8 cellular contexts compared by ENCODE assay signal in genomic region chr6:27811383-27811782, GRCh38.
DNase-seq lines count a peak whose midpoint lies in the region; TF ChIP-seq lines count a peak whose summit lies in the region.

No MANE protein-coding gene starts in this region.

- no peak for TF ChIP-seq CTCF in mammary epithelial cell (conservative IDR thresholded peaks at IDR 0.05 in 1 of 2, IDR thresholded peaks at IDR 0.05 in 1 of 2; ENCODE audit: extremely low read depth in 1 of 2, insufficient read depth in 1 of 2, low read depth in 1 of 2, low read length in 2 of 2)
- TF ChIP-seq CTCF in neural cell (IDR thresholded peaks at IDR 0.05; ENCODE audit: poor library complexity, severe bottlenecking), result no peak

- TF ChIP-seq RAD21 in neural cell (conservative IDR thresholded peaks at IDR 0.05), result no peak

- intact Hi-C loops in mammary epithelial cell (cut with micrococcal nuclease), result no loop called here

- H3K36me3 ChIP-seq in mammary epithelial cell (ENCODE audit: insufficient read depth, low read length), result no peaks in the 10 kb centered on the region
- H3K36me3 ChIP-seq in neural cell (ENCODE audit: insufficient read depth, low read length), result no peaks in the 10 kb centered on the region

- H3K9ac ChIP-seq in mammary epithelial cell (ENCODE audit: insufficient read depth, low read length) (peak overlapping the region; percentile 65), neural cell (ENCODE audit: low read length) (no peak overlapping the region)

- no peaks in the 10 kb centered on the region for H3K9me2 ChIP-seq in neural cell (ENCODE audit: insufficient read depth, low read length)

- H3K79me2 ChIP-seq in mammary epithelial cell (ENCODE audit: insufficient read depth, low read length), result no peaks in the 10 kb centered on the region
- peaks cover 2% of the 10 kb centered on the region for H3K79me2 ChIP-seq in neural cell (replicated peaks; ENCODE audit: insufficient read depth, low read length)

- H4K20me1 ChIP-seq in mammary epithelial cell (ENCODE audit: insufficient read depth, low read length), result no peaks in the 10 kb centered on the region
- no peaks in the 10 kb centered on the region for H4K20me1 ChIP-seq in neural cell (ENCODE audit: insufficient read depth)

- H3K4me1 ChIP-seq in mammary epithelial cell (ENCODE audit: insufficient read depth, low read length), result peaks cover 20% of the 10 kb centered on the region

- H3K9me3 ChIP-seq in mammary epithelial cell (replicated peaks; ENCODE audit: insufficient read depth, low read length) (no peaks in the 10 kb centered on the region), neural cell (ENCODE audit: low read length) (no peaks in the 10 kb centered on the region)

- H2AFZ ChIP-seq in mammary epithelial cell (ENCODE audit: low read depth, low read length) (no peak overlapping the region), neural cell (ENCODE audit: low read depth, low read length) (no peak overlapping the region)

- CTCF ChIA-PET in mammary epithelial cell (lab: Charles Lee; ENCODE audit: low non-redundant PET), result interaction anchor here (0.6 kb wide), 1 partner anchor 545 kb away, joined by 3 read pairs; no protein-coding TSS in a partner anchor

- peak overlapping the region; percentile 16 for H3K27ac ChIP-seq in mammary epithelial cell (ENCODE audit: insufficient read depth, low read depth, low read length)
- H3K27ac ChIP-seq in neural cell (ENCODE audit: low read length), result no peak overlapping the region

- DNase-seq in NCI-H82 treated with DMSO at 0.1 percent for 48 hours (lab: John Stamatoyannopoulos, UW; ENCODE audit: unreplicated experiment), result peak; percentile 70
- DNase-seq in mammary epithelial cell, result no peak
- DNase-seq in DMS 273 (lab: John Stamatoyannopoulos, UW; ENCODE audit: unreplicated experiment), result no peak
- DNase-seq in midbrain (lab: John Stamatoyannopoulos, UW), result no peak
- DNase-seq in NCI-H510A treated with DMSO at 0.1 percent for 48 hours (lab: John Stamatoyannopoulos, UW), result no peak
- DNase-seq in GOT3 (lab: John Stamatoyannopoulos, UW), result no peak

- 89% methylated on average over 2 of the region's 2 CpGs for WGBS in mammary epithelial cell (ENCODE audit: low coverage, missing lambda C conversion rate)

- in situ Hi-C loops in mammary epithelial cell (cut with MboI; ENCODE audit: low sequenced_read_pairs in 2 of 2), result loop anchor here in 1 of 2 donors (5.0 kb wide), 1 partner anchor 81 kb away; a partner anchor contains a TSS

- no peaks in the 10 kb centered on the region for H3K27me3 ChIP-seq in mammary epithelial cell (ENCODE audit: insufficient read depth, low read length)
- H3K27me3 ChIP-seq in neural cell (ENCODE audit: insufficient read depth, low read depth, low read length), result no peaks in the 10 kb centered on the region

- BruUV-seq in mammary epithelial cell (replicated peaks; lab: Mats Ljungman, UMichigan), result no TSS peak

- dilution Hi-C loops in mammary epithelial cell (cut with HindIII; ENCODE audit: low sequenced_read_pairs), result no loop called here

- no peak for TF ChIP-seq EP300 in neural cell (conservative IDR thresholded peaks at IDR 0.05; ENCODE audit: poor library complexity, severe bottlenecking)

- peak overlapping the region; percentile 79; the same call in 1 of the 2 replicates for H3K4me3 ChIP-seq in GM08714 (ENCODE audit: low read length)
- H3K4me3 ChIP-seq in mammary epithelial cell (replicated peaks in 1 of 3; ENCODE audit: insufficient read depth in 1 of 3, low read depth in 2 of 3, low read length in 3 of 3), result peak overlapping the region in 2 of 3 experiments; percentile 58 to 60
- peak overlapping the region; percentile 70 for H3K4me3 ChIP-seq in neural cell (ENCODE audit: low read length)

- H3K4me2 ChIP-seq in mammary epithelial cell (ENCODE audit: insufficient read depth, low read depth, low read length) (peak overlapping the region; percentile 84), neural cell (ENCODE audit: low read length) (peak overlapping the region; percentile 82)

- peaks cover 3% of the 10 kb centered on the region for H3F3A ChIP-seq in neural cell (ENCODE audit: insufficient read depth, low read length, poor library complexity, severe bottlenecking)

TF ChIP-seq in neural cell, 6 proteins besides CTCF, POLR2A, EP300 and RAD21:
- no peak for TF ChIP-seq MXI1 (conservative IDR thresholded peaks at IDR 0.05; ENCODE audit: poor library complexity, severe bottlenecking)
- TF ChIP-seq REST (IDR thresholded peaks at IDR 0.05; ENCODE audit: borderline replicate concordance), result no peak
- no peak for TF ChIP-seq TAF1 (IDR thresholded peaks at IDR 0.05; ENCODE audit: low read depth)
- TF ChIP-seq EZH2 (IDR thresholded peaks at IDR 0.05; ENCODE audit: borderline replicate concordance, insufficient read depth, low read length, poor library complexity, severe bottlenecking), result no peak
- TF ChIP-seq SMC3 (conservative IDR thresholded peaks at IDR 0.05; ENCODE audit: poor library complexity), result no peak
- TF ChIP-seq POLR2AphosphoS5 (IDR thresholded peaks at IDR 0.05), result no peak
TF ChIP-seq in neural cell: peak in this region for 0.
